ENCODE assay signal across 8 cellular contexts in genomic region chrX:118975831-118976598, GRCh38. TPM values are rescaled to one million over a fixed set of nuclear protein-coding genes. Genes with fewer than 3 reads are reported as not detected.
DNase-seq lines count a peak whose midpoint lies in the region; ATAC-seq, FAIRE-seq and TF ChIP-seq lines count a peak whose summit lies in the region.

No MANE protein-coding gene starts in this region.

- no peaks in the 10 kb centered on the region for H3K36me3 ChIP-seq in right lobe of liver

- no peaks in the 10 kb centered on the region for H3K27me3 ChIP-seq in right lobe of liver

- 36% methylated on average over 34 of the region's 64 CpGs for WGBS in right lobe of liver (ENCODE audit: insufficient coverage, low coverage, low lambda C conversion rate, missing lambda C conversion rate)

- H3K27ac ChIP-seq in right lobe of liver, result peak overlapping the region; percentile 83 to 91 (median 85)

- intact Hi-C loops in right lobe of liver (cut with DNase I), result loop anchor here in 1 of 2 donors (10.0 kb wide), 1 partner anchor 131 kb away; no protein-coding TSS in a partner anchor

- H3K9me3 Mint-ChIP-seq in chondrocyte (ENCODE audit: low read depth), result peaks cover 3% of the 10 kb centered on the region

- peaks cover 0 to 8% (median 0%) of the 10 kb centered on the region in 4 donors for H3K4me1 ChIP-seq in right lobe of liver

- H3K4me3 Mint-ChIP-seq in chondrocyte (ENCODE audit: unreplicated experiment), result peak overlapping the region; percentile 77

- TF ChIP-seq CTCF in chondrocyte (IDR thresholded peaks at IDR 0.05) (no peak), right lobe of liver (IDR thresholded peaks at IDR 0.05) (no peak), D721Med (IDR thresholded peaks at IDR 0.05; ENCODE audit: insufficient read depth, missing control alignments) (no peak)

- peaks cover 19% of the 10 kb centered on the region for H3K27me3 Mint-ChIP-seq in chondrocyte (ENCODE audit: low read depth)

- H3K4me3 ChIP-seq in right lobe of liver, result peak overlapping the region; percentile 47 to 64 (median 62)

- H3K27ac Mint-ChIP-seq in chondrocyte (ENCODE audit: unreplicated experiment), result no peak overlapping the region

- peak; percentile 68 to 83 (median 74) for ATAC-seq in right lobe of liver

- no peak for FAIRE-seq in D721Med (lab: Jason Lieb, UNC)

- H3K36me3 Mint-ChIP-seq in chondrocyte (ENCODE audit: low read depth), result peaks cover 1% of the 10 kb centered on the region

- no peaks in the 10 kb centered on the region for H3K9me3 ChIP-seq in right lobe of liver

- H3K4me1 Mint-ChIP-seq in chondrocyte (ENCODE audit: low read depth), result peaks cover 13% of the 10 kb centered on the region

- TF ChIP-seq POLR2A in right lobe of liver (IDR thresholded peaks at IDR 0.05), result peak; percentile 62

- DNase-seq in COLO668 (lab: John Stamatoyannopoulos, UW; ENCODE audit: unreplicated experiment) (peak; percentile 73), MV-4-11 (lab: John Stamatoyannopoulos, UW) (peak; percentile 79), chondrocyte (ENCODE audit: low spot score) (no peak), right lobe of liver (peak; percentile 82 to 87 (median 87)), D721Med (ENCODE audit: insufficient read length, low spot score) (no peak), GOT3 (lab: John Stamatoyannopoulos, UW) (no peak)
- peak; percentile 73 to 82 for DNase-seq in activated CD4-positive, alpha-beta T cell treated with anti-CD3 and anti-CD28 coated beads for 4 hours
- DNase-seq in stimulated activated CD4-positive, alpha-beta T cell treated with anti-CD3 and anti-CD28 coated beads, Interleukin-4, amount 100 ng/mL, for 24 hours, result peak; percentile 70

RNA-seq across cellular contexts. Expression of gene LONRF3, which starts 1.6 kb away (rescaled TPM):
- total RNA-seq in chondrocyte, result 0.07 to 0.10 TPM in 2 of 3 replicates, not detected in the other
- total RNA-seq in right lobe of liver, result 10 to 100 TPM in 3 of 6 experiments, 1 to 10 TPM in 3; 6.2 to 13.5 (median 9.4) TPM

Comparison
In these comparisons a context has a peak if more than half of its experiments do, and no peak if none do; other contexts are left out.
1. DNase-seq: peak in COLO668 (single experiment), MV-4-11 (single experiment), activated CD4-positive, alpha-beta T cell treated with anti-CD3 and anti-CD28 coated beads for 4 hours (2 of 2), right lobe of liver (3 of 3) and stimulated activated CD4-positive, alpha-beta T cell treated with anti-CD3 and anti-CD28 coated beads, Interleukin-4, amount 100 ng/mL, for 24 hours (single experiment); none in chondrocyte (single experiment), D721Med (single experiment) and GOT3 (single experiment).